In genomic region chr5:143413964-143414669, GRCh38 we compare ENCODE assay signal across 12 cellular contexts. TPM values are rescaled to one million over a fixed set of nuclear protein-coding genes. Genes with fewer than 3 reads are reported as not detected.
DNase-seq lines count a peak whose midpoint lies in the region; ATAC-seq, FAIRE-seq and TF ChIP-seq lines count a peak whose summit lies in the region.
"Had no signal": no experiment of that assay in that cellular context is flagged by ENCODE, and none has a peak within 500 bp of the region (broad histone marks: within the 10 kb centered on the region; RNA-seq: fewer than 3 reads in every experiment).

No MANE protein-coding gene starts in this region.

- H3K27ac ChIP-seq in VCaP (peak overlapping the region; percentile 2; the same call in 1 of the 2 replicates), GM23248 (no peak overlapping the region), body of pancreas (no peak overlapping the region)

- TF ChIP-seq POLR2A in GM12891 (IDR thresholded peaks at IDR 0.05; ENCODE audit: low read depth, low read length) (no peak), body of pancreas (IDR thresholded peaks at IDR 0.05) (no peak)

- no peaks in the 10 kb centered on the region for H3K9me2 ChIP-seq in GM23248 (ENCODE audit: insufficient read depth)

- H3K4me3 ChIP-seq in GM23248 (no peak overlapping the region), body of pancreas (no peak overlapping the region)

- ATAC-seq in GM19438 (IDR thresholded peaks at IDR 0.05; ENCODE audit: low read depth, unreplicated experiment) (peak; percentile 74), HG03066 (IDR thresholded peaks at IDR 0.05; ENCODE audit: low read depth, unreplicated experiment) (peak; percentile 77), body of pancreas (no peak)
- ATAC-seq: sciatic nerve had no signal

- no peaks in the 10 kb centered on the region for H3K79me2 ChIP-seq in GM23248 (ENCODE audit: insufficient read depth)

- H3K27me3 ChIP-seq in GM23248 (replicated peaks; ENCODE audit: insufficient read depth), result no peaks in the 10 kb centered on the region
- no peaks in the 10 kb centered on the region for H3K27me3 ChIP-seq in body of pancreas

- H3K36me3 ChIP-seq in GM23248 (ENCODE audit: low read depth), result no peaks in the 10 kb centered on the region
- H3K36me3 ChIP-seq in body of pancreas (replicated peaks in 1 of 2; ENCODE audit: insufficient read depth in 1 of 2, low read depth in 2 of 2), result no peaks in the 10 kb centered on the region

- in situ Hi-C loops in GM23248 (cut with MboI), result no loop called here

- H3K9me3 ChIP-seq in GM23248 (ENCODE audit: low read depth), result no peaks in the 10 kb centered on the region
- H3K9me3 ChIP-seq in body of pancreas, result no peaks in the 10 kb centered on the region

- peak; percentile 74 for FAIRE-seq in GM12891 (lab: Jason Lieb, UNC)

- no peak overlapping the region for H3K9ac ChIP-seq in GM23248

- intact Hi-C loops in body of pancreas (cut with DNase I), result no loop called here

- H3K4me1 ChIP-seq in GM23248 (ENCODE audit: insufficient read depth) (peaks cover 8% of the 10 kb centered on the region; the same call in 1 of the 2 replicates), body of pancreas (peaks cover 30% of the 10 kb centered on the region)

- H4K20me1 ChIP-seq in GM23248 (ENCODE audit: insufficient read depth), result no peaks in the 10 kb centered on the region

- DNase-seq in GM12891 (ENCODE audit: insufficient read length, low spot score) (no peak), GM23248 (no peak), body of pancreas (no peak), superior temporal gyrus (ENCODE audit: extremely low spot score) (no peak)
- DNase-seq in stimulated activated naive CD4-positive, alpha-beta T cell (lab: John Stamatoyannopoulos, UW), result no peak
- DNase-seq: activated CD4-positive, alpha-beta T cell treated with anti-CD3 and anti-CD28 coated beads, Interleukin-2, amount 50 U/mL, for 48 hours; DMS 273 treated with DMSO at 0.1 percent for 48 hours; NCI-H524 treated with DMSO at 0.1 percent for 48 hours had no signal

- TF ChIP-seq CTCF in VCaP (conservative IDR thresholded peaks at IDR 0.05) (no peak), body of pancreas (IDR thresholded peaks at IDR 0.05) (no peak)

- H2AFZ ChIP-seq in GM23248, result no peak overlapping the region

- H3K4me2 ChIP-seq in GM23248 (ENCODE audit: unreplicated experiment), result no peak overlapping the region

- WGBS in GM23248 (ENCODE audit: low coverage in 1 of 2, low lambda C conversion rate in 2 of 2, missing lambda C conversion rate in 2 of 2), 2 experiments, result 97 to 98% methylated on average over 4 of the region's 4 CpGs
- 62 to 72% methylated on average over 4 of the region's 4 CpGs for WGBS in body of pancreas, 2 donors

- no peaks in the 10 kb centered on the region for H3F3A ChIP-seq in GM23248 (ENCODE audit: insufficient read depth)

TF ChIP-seq in GM12891, 5 proteins besides CTCF, POLR2A, EP300 and RAD21:
- TF ChIP-seq POU2F2 (IDR thresholded peaks at IDR 0.05; ENCODE audit: low read depth, low read length) (no peak), TAF1 (IDR thresholded peaks at IDR 0.05; ENCODE audit: low read depth, low read length) (no peak), SPI1 (IDR thresholded peaks at IDR 0.05; ENCODE audit: low read depth, low read length) (peak; percentile 81; the same call in 1 of the 2 replicates), PAX5 (IDR thresholded peaks at IDR 0.05; ENCODE audit: insufficient read depth, low read length, severe bottlenecking) (no peak), POLR2AphosphoS5 (IDR thresholded peaks at IDR 0.05; ENCODE audit: low read depth, low read length) (no peak)
TF ChIP-seq in GM12891: peak in this region for 1.

RNA-seq across cellular contexts. Expression of gene NR3C1, which starts 10.6 kb away (rescaled TPM):
- polyA plus RNA-seq in GM12891 (2012; ENCODE audit: low read depth, missing spikeins), result 58.2 TPM
- total RNA-seq in GM23248 (2014; rRNA removed; shearing (Covaris generic)), result 121 and 125 TPM in 2 replicates
- 100 and 103 TPM in 2 replicates for polyA plus RNA-seq in GM23248 (2016; fragmentation: Nextera tagmentation; extraction: Ambion mirVana)
- 10 to 100 TPM; 18.5 to 25.2 TPM for total RNA-seq in body of pancreas
